ENCODE assay signal across 10 cellular contexts in genomic region chr3:71926242-71926560, GRCh38.
DNase-seq lines count a peak whose midpoint lies in the region; ATAC-seq and TF ChIP-seq lines count a peak whose summit lies in the region.
"Had no signal": no experiment of that assay in that cellular context is flagged by ENCODE, and none has a peak within 500 bp of the region (broad histone marks: within the 10 kb centered on the region; RNA-seq: fewer than 3 reads in every experiment).

No MANE protein-coding gene starts in this region.

- H3K9me3 ChIP-seq in Panc1 (ENCODE audit: control insufficient read depth, insufficient read depth, low read depth, low read length) (no peaks in the 10 kb centered on the region), iPS DF 6.9 (ENCODE audit: control insufficient read depth, insufficient read depth, low read length) (no peaks in the 10 kb centered on the region)
- H3K9me3 ChIP-seq: neutrophil had no signal

- no peaks in the 10 kb centered on the region for H3K36me3 ChIP-seq in Panc1 (ENCODE audit: control insufficient read depth, insufficient read depth, low read length)
- no peaks in the 10 kb centered on the region for H3K36me3 ChIP-seq in iPS DF 6.9 (ENCODE audit: control insufficient read depth, insufficient read depth, low read length)
- H3K36me3 ChIP-seq: neutrophil had no signal

- no TSS peak for BruUV-seq in Panc1 (replicated peaks; lab: Mats Ljungman, UMichigan)

- no CpG with 5 or more reads among the region's 2 CpGs for WGBS in iPS DF 6.9 (ENCODE audit: insufficient coverage, insufficient read length)

- TF ChIP-seq CTCF in Panc1 (IDR thresholded peaks at IDR 0.05): peak; percentile 32

- CTCF ChIA-PET in Panc1 (lab: Charles Lee): no interaction called here

- no peaks in the 10 kb centered on the region; the same call in 1 of the 2 replicates for H3K27me3 ChIP-seq in Panc1 (ENCODE audit: control insufficient read depth, insufficient read depth, low read length)
- no peaks in the 10 kb centered on the region for H3K27me3 ChIP-seq in iPS DF 6.9 (ENCODE audit: control insufficient read depth, insufficient read depth, low read length)
- H3K27me3 ChIP-seq: neutrophil had no signal

- H3K4me3 ChIP-seq in Panc1 (ENCODE audit: low read depth in 2 of 2, low read length in 2 of 2) (no peak overlapping the region), iPS DF 6.9 (ENCODE audit: low read length) (no peak overlapping the region)

- H3K4me1 ChIP-seq in Panc1 (ENCODE audit: control insufficient read depth, insufficient read depth, low read length) (no peaks in the 10 kb centered on the region), iPS DF 6.9 (ENCODE audit: control insufficient read depth, insufficient read depth, low read length) (peaks cover 15% of the 10 kb centered on the region; the same call in 1 of the 2 replicates)

- in situ Hi-C loops in Panc1 (cut with HindIII; ENCODE audit: low pct_unique_long_range_greater_than_20kb, low sequenced_read_pairs): no loop called here

- ATAC-seq in Panc1 (no peak), HG02840 (IDR thresholded peaks at IDR 0.05; ENCODE audit: low FRiP score, unreplicated experiment) (no peak), HG03095 (IDR thresholded peaks at IDR 0.05; ENCODE audit: unreplicated experiment) (no peak)

- intact Hi-C loops in Panc1 (cut with micrococcal nuclease; ENCODE audit: unreplicated experiment): no loop called here

- DNase-seq in NCI-H1417 (lab: John Stamatoyannopoulos, UW) (peak; percentile 64 to 90 (median 69)), NCI-H1417 treated with DMSO at 0.1 percent for 48 hours (lab: John Stamatoyannopoulos, UW) (no peak), HPDE6-E6E7 (ENCODE audit: extremely low spot score) (peak; percentile 7), Panc1 (ENCODE audit: low read depth, low spot score) (no peak), iPS DF 6.9 (ENCODE audit: low read depth, low spot score) (peak; percentile 89)
- DNase-seq in effector CD8-positive, alpha-beta T cell (lab: John Stamatoyannopoulos, UW): no peak
- DNase-seq: activated B cell treated with CpG ODN at 0.5 μM for 24 hours had no signal

- no peak overlapping the region for H3K27ac ChIP-seq in Panc1 (ENCODE audit: low read length)
- H3K27ac ChIP-seq in iPS DF 6.9 (ENCODE audit: low read length): no peak overlapping the region
- H3K27ac ChIP-seq: neutrophil had no signal

- POLR2A ChIA-PET in Panc1 (lab: Charles Lee): no interaction called here

Comparison
In these comparisons a context has a peak if more than half of its experiments do, and no peak if none do; other contexts are left out.
1. DNase-seq: peak in NCI-H1417 (3 of 3), HPDE6-E6E7 (single experiment) and iPS DF 6.9 (single experiment); none in NCI-H1417 treated with DMSO at 0.1 percent for 48 hours (single experiment), Panc1 (single experiment) and effector CD8-positive, alpha-beta T cell (single experiment).